1 cellular context compared by ENCODE assay signal in the genomic region with DNA sequence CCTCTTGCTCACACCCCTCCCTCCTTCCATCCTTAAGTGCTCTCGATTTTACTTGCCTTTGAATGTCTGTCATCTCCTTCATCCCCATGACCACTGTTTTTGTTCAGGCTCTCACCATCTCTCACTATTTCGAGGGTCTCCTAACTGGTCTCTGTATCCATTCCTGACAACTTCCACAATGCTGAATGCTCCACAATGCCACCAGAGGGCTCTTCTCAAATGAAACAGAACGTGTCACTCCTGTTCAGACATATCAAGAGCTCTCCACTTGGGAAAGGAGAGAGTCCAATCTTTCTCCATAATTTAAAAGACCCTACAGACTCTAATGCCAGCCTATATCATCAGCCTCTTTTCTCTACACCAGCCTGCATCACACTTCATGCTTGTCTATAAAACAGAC.
TF ChIP-seq lines count a peak whose summit lies in the region.

No MANE protein-coding gene starts in this region.

TF ChIP-seq in WTC11, 78 proteins besides CTCF, POLR2A, EP300 and RAD21 (continued from another document):
- no peak for TF ChIP-seq ZNF219 (CRISPR knock-in tag; IDR thresholded peaks at IDR 0.05; ENCODE audit: borderline replicate concordance)
- TF ChIP-seq, protein P1, sequence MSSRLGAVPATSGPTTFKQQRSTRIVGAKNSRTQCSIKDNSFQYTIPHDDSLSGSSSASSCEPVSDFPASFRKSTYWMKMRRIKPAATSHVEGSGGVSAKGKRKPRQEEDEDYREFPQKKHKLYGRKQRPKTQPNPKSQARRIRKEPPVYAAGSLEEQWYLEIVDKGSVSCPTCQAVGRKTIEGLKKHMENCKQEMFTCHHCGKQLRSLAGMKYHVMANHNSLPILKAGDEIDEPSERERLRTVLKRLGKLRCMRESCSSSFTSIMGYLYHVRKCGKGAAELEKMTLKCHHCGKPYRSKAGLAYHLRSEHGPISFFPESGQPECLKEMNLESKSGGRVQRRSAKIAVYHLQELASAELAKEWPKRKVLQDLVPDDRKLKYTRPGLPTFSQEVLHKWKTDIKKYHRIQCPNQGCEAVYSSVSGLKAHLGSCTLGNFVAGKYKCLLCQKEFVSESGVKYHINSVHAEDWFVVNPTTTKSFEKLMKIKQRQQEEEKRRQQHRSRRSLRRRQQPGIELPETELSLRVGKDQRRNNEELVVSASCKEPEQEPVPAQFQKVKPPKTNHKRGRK (CRISPR knock-in tag; IDR thresholded peaks at IDR 0.05; ENCODE audit: borderline replicate concordance), result no peak
